15 cellular contexts compared by ENCODE assay signal in genomic region chr7:127983804-127984332, GRCh38. TPM values are rescaled to one million over a fixed set of nuclear protein-coding genes. Genes with fewer than 3 reads are reported as not detected.
DNase-seq lines count a peak whose midpoint lies in the region; ATAC-seq lines count a peak whose summit lies in the region.
"Had no signal": no experiment of that assay in that cellular context is flagged by ENCODE, and none has a peak within 500 bp of the region (broad histone marks: within the 10 kb centered on the region; RNA-seq: fewer than 3 reads in every experiment).

No MANE protein-coding gene starts in this region.

- no peak overlapping the region for H3K4me3 Mint-ChIP-seq in T-helper 17 cell
- no peak overlapping the region for H3K4me3 Mint-ChIP-seq in activated T-cell treated with anti-CD3 and anti-CD28 coated beads, Interleukin-2, amount 50 U/mL, for 24 hours
- H3K4me3 Mint-ChIP-seq: central memory CD8-positive, alpha-beta T cell; naive B cell had no signal

- no peaks in the 10 kb centered on the region for H3K27me3 Mint-ChIP-seq in T-helper 17 cell
- no peaks in the 10 kb centered on the region for H3K27me3 Mint-ChIP-seq in activated T-cell treated with anti-CD3 and anti-CD28 coated beads, Interleukin-2, amount 50 U/mL, for 24 hours
- H3K27me3 Mint-ChIP-seq: central memory CD8-positive, alpha-beta T cell; naive B cell had no signal

- no peaks in the 10 kb centered on the region for H3K9me3 ChIP-seq in T-helper 17 cell (ENCODE audit: control insufficient read depth, low read length, poor library complexity, severe bottlenecking)

- peaks cover 7% of the 10 kb centered on the region for H3K9me3 Mint-ChIP-seq in activated T-cell treated with anti-CD3 and anti-CD28 coated beads, Interleukin-2, amount 50 U/mL, for 24 hours

- peaks cover 16% of the 10 kb centered on the region for H3K4me1 Mint-ChIP-seq in T-helper 17 cell
- H3K4me1 Mint-ChIP-seq in activated T-cell treated with anti-CD3 and anti-CD28 coated beads, Interleukin-2, amount 50 U/mL, for 24 hours (ENCODE audit: low read depth): peaks cover 38% of the 10 kb centered on the region

- peaks cover 3% of the 10 kb centered on the region for H3K36me3 Mint-ChIP-seq in T-helper 17 cell (ENCODE audit: low read depth)
- H3K36me3 Mint-ChIP-seq in activated T-cell treated with anti-CD3 and anti-CD28 coated beads, Interleukin-2, amount 50 U/mL, for 24 hours (ENCODE audit: low read depth): peaks cover 70% of the 10 kb centered on the region

- ATAC-seq in T-helper 17 cell (no peak), GM18519 (IDR thresholded peaks at IDR 0.05; ENCODE audit: low FRiP score, unreplicated experiment) (no peak), GM19351 (IDR thresholded peaks at IDR 0.05; ENCODE audit: unreplicated experiment) (no peak)

- DNase-seq in A172 (ENCODE audit: low spot score) (peak; percentile 14), EL (peak; percentile 11), T-helper 17 cell (no peak), iris pigment epithelial cell (ENCODE audit: low read depth) (peak; percentile 56), T-helper 9 cell (no peak)
- no peak for DNase-seq in activated T-cell treated with anti-CD3 and anti-CD28 coated beads, Interleukin-2, amount 50 U/mL, for 24 hours
- DNase-seq: activated T-cell treated with anti-CD3 and anti-CD28 coated beads, Interleukin-2, amount 50 U/mL, for 48 hours; naive B cell; NCI-H446; right cardiac atrium; SIG-M5; substantia nigra had no signal

- peak overlapping the region; percentile 22 for H3K27ac Mint-ChIP-seq in T-helper 17 cell
- no peak overlapping the region for H3K27ac Mint-ChIP-seq in activated T-cell treated with anti-CD3 and anti-CD28 coated beads, Interleukin-2, amount 50 U/mL, for 24 hours

RNA-seq across cellular contexts. Expression of gene LRRC4, which starts 47.4 kb away (rescaled TPM):
- total RNA-seq in A172 (2014; rRNA removed; shearing (Covaris generic)): 0.34 and 0.50 TPM in 2 replicates
- total RNA-seq in T-helper 17 cell: under 1 TPM; 0.34 to 0.57 TPM

Comparison
In these comparisons a context has a peak if more than half of its experiments do, and no peak if none do; other contexts are left out.
1. DNase-seq: peak in A172 (single experiment), EL (single experiment) and iris pigment epithelial cell (single experiment); none in T-helper 17 cell (0 of 3), activated T-cell treated with anti-CD3 and anti-CD28 coated beads, Interleukin-2, amount 50 U/mL, for 24 hours (single experiment) and T-helper 9 cell (single experiment).